1 cellular context compared by ENCODE assay signal in the genomic region with DNA sequence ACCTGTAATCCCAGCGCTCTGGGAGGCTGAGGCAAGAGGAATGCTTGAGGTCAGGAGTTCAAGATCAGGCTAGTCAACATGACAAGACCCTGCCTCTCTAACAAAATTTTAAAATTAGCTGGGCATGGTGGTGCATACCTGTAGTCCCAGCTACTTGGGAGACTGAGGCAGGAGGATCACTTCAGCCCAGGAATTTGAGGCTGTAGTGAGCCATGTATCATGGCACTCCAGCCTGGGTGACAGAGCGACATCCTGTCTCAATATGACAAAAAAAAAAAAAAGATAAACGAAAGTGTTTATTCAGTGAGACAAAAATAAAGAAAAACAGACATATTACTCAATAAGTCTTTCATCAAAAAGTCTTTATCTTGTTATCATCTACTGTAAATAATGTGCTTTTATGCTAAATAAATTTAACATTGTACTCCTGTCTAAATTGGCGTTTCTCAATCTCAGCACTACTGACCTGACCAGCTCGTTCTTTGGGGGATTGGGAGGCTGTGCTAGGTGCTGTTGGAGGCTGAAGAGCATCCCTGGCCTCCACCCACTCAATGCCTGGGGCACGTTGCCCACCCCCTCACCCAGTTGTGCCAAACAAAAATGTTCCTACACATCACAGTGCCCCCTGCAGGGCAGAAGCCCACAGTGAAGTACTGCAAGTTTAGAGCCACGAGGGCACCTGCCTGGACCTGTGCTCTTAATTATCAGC.
TF ChIP-seq lines count a peak whose summit lies in the region.

No MANE protein-coding gene starts in this region.

TF ChIP-seq in GM12878, 131 proteins besides CTCF, POLR2A, EP300 and RAD21 (continued from another document):
- TF ChIP-seq, protein P1, sequence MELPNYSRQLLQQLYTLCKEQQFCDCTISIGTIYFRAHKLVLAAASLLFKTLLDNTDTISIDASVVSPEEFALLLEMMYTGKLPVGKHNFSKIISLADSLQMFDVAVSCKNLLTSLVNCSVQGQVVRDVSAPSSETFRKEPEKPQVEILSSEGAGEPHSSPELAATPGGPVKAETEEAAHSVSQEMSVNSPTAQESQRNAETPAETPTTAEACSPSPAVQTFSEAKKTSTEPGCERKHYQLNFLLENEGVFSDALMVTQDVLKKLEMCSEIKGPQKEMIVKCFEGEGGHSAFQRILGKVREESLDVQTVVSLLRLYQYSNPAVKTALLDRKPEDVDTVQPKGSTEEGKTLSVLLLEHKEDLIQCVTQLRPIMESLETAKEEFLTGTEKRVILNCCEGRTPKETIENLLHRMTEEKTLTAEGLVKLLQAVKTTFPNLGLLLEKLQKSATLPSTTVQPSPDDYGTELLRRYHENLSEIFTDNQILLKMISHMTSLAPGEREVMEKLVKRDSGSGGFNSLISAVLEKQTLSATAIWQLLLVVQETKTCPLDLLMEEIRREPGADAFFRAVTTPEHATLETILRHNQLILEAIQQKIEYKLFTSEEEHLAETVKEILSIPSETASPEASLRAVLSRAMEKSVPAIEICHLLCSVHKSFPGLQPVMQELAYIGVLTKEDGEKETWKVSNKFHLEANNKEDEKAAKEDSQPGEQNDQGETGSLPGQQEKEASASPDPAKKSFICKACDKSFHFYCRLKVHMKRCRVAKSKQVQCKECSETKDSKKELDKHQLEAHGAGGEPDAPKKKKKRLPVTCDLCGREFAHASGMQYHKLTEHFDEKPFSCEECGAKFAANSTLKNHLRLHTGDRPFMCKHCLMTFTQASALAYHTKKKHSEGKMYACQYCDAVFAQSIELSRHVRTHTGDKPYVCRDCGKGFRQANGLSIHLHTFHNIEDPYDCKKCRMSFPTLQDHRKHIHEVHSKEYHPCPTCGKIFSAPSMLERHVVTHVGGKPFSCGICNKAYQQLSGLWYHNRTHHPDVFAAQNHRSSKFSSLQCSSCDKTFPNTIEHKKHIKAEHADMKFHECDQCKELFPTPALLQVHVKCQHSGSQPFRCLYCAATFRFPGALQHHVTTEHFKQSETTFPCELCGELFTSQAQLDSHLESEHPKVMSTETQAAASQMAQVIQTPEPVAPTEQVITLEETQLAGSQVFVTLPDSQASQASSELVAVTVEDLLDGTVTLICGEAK (IDR thresholded peaks at IDR 0.05; ENCODE audit: borderline replicate concordance), result no peak
- TF ChIP-seq ESRRA (IDR thresholded peaks at IDR 0.05; ENCODE audit: low read length) (no peak), ZNF217 (IDR thresholded peaks at IDR 0.05) (no peak), CBFB (IDR thresholded peaks at IDR 0.05; ENCODE audit: low read depth) (no peak), CHD2 (IDR thresholded peaks at IDR 0.05; ENCODE audit: borderline replicate concordance, low read depth, low read length) (no peak)
